9 cellular contexts compared by ENCODE assay signal in the genomic region with DNA sequence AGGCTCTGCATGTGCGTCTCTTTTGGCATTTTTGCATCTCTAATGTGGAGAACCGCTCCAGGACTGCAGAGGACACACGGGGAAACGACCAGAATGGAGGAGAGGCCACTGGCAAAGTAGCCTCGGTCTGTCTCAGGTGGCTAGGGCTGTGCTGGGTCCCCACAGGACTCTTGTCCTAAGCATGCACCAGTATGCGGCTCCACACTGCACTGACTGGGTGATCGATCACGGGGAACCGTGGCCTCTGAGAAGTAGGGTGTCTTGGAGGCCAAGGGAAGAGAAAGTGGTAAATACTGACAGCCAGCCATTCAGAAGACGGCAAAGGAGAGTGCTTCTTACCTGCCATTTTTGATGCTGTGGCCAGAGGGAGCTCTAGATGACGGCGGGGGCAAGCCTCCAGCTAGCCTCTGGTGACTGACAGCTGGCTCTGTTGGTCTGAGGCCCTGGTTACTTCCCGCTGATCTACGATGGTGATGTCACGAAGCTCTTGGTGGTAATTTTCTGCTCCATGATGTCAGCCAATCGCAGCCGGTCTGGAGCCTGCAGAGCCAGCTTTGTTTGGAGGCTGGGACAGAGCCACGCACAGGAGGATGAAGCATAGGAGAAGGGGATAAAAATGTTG. TPM values are rescaled to one million over a fixed set of nuclear protein-coding genes. Genes with fewer than 3 reads are reported as not detected.
DNase-seq lines count a peak whose midpoint lies in the region; ATAC-seq and TF ChIP-seq lines count a peak whose summit lies in the region.
"Had no signal": no experiment of that assay in that cellular context is flagged by ENCODE, and none has a peak within 500 bp of the region (broad histone marks: within the 10 kb centered on the region; RNA-seq: fewer than 3 reads in every experiment).

No MANE protein-coding gene starts in this region.

- H3K4me2 ChIP-seq in BLaER1 treated with 17β-estradiol and CSF1 and Interleukin-3, amounts not matched to agents 10 nM and 100 nM: peak overlapping the region in 6 of 11 experiments; percentile 21 to 86 (median 30); a peak in 9 of 22 replicates

- H3K4me3 Mint-ChIP-seq in stimulated activated memory B cell treated with anti-CD40 and anti-IgM and Interleukin-4, amounts not matched to agents 10 μg/mL and 1 μg/mL and 100 μg/mL, for 72 hours: no peak overlapping the region

- TF ChIP-seq CTCF in brain microvascular endothelial cell (IDR thresholded peaks at IDR 0.05; ENCODE audit: low read depth, low read length, missing control alignments): peak; percentile 47
- no peak for TF ChIP-seq CTCF in tibial nerve (IDR thresholded peaks at IDR 0.05)

- 65% methylated on average over 18 of the region's 18 CpGs for WGBS in tibial nerve, 2 donors

- DNase-seq in GM19240 (ENCODE audit: insufficient read length, low spot score) (peak; percentile 41), LHCN-M2 (ENCODE audit: low read depth) (peak; percentile 0), brain microvascular endothelial cell (peak; percentile 32), SW 1271 (lab: John Stamatoyannopoulos, UW) (no peak), tibial nerve (ENCODE audit: low spot score in 2 of 2) (no peak)
- DNase-seq in activated naive CD4-positive, alpha-beta T cell treated with anti-CD3 and anti-CD28 coated beads, Interleukin-2, amount 50 U/mL, for 72 hours (ENCODE audit: low spot score in 2 of 2): no peak
- DNase-seq: pancreas had no signal

- no peak overlapping the region for H3K27ac ChIP-seq in BLaER1 treated with 17β-estradiol and CSF1 and Interleukin-3, amounts not matched to agents 10 nM and 100 nM
- no peak overlapping the region for H3K27ac ChIP-seq in brain microvascular endothelial cell
- H3K27ac ChIP-seq in tibial nerve: no peak overlapping the region
- H3K27ac ChIP-seq: pancreas had no signal

- H3K9me3 Mint-ChIP-seq in stimulated activated memory B cell treated with anti-CD40 and anti-IgM and Interleukin-4, amounts not matched to agents 10 μg/mL and 1 μg/mL and 100 μg/mL, for 72 hours: peaks cover 3% of the 10 kb centered on the region
- H3K9me3 Mint-ChIP-seq in activated naive CD4-positive, alpha-beta T cell treated with anti-CD3 and anti-CD28 coated beads, Interleukin-2, amount 50 U/mL, for 72 hours: peaks cover 0 to 8% of the 10 kb centered on the region in 2 donors

- H3K9ac ChIP-seq in BLaER1 treated with 17β-estradiol and CSF1 and Interleukin-3, amounts not matched to agents 10 nM and 100 nM: no peak overlapping the region

- H3K27me3 Mint-ChIP-seq in stimulated activated memory B cell treated with anti-CD40 and anti-IgM and Interleukin-4, amounts not matched to agents 10 μg/mL and 1 μg/mL and 100 μg/mL, for 72 hours: peaks cover 19% of the 10 kb centered on the region

- no peak for TF ChIP-seq EP300 in tibial nerve (IDR thresholded peaks at IDR 0.05)

- in situ Hi-C loops in brain microvascular endothelial cell (cut with HindIII; ENCODE audit: low pct_ligation_motif_present, low sequenced_read_pairs): no loop called here

- H3K36me3 ChIP-seq in BLaER1 treated with 17β-estradiol and CSF1 and Interleukin-3, amounts not matched to agents 10 nM and 100 nM: no peaks in the 10 kb centered on the region
- no peaks in the 10 kb centered on the region for H3K36me3 ChIP-seq in brain microvascular endothelial cell (replicated peaks)
- no peaks in the 10 kb centered on the region for H3K36me3 ChIP-seq in tibial nerve
- H3K36me3 ChIP-seq: pancreas had no signal

- peaks cover 0 to 48% (median 22%) of the 10 kb centered on the region in 10 experiments; a peak in 16 of 20 replicates for H3K4me1 ChIP-seq in BLaER1 treated with 17β-estradiol and CSF1 and Interleukin-3, amounts not matched to agents 10 nM and 100 nM
- H3K4me1 ChIP-seq in tibial nerve: no peaks in the 10 kb centered on the region

- H4K20me1 ChIP-seq in BLaER1 treated with 17β-estradiol and CSF1 and Interleukin-3, amounts not matched to agents 10 nM and 100 nM: no peaks in the 10 kb centered on the region

- no peaks in the 10 kb centered on the region for H3K27me3 ChIP-seq in BLaER1 treated with 17β-estradiol and CSF1 and Interleukin-3, amounts not matched to agents 10 nM and 100 nM
- no peaks in the 10 kb centered on the region for H3K27me3 ChIP-seq in brain microvascular endothelial cell (replicated peaks)
- H3K27me3 ChIP-seq in tibial nerve: no peaks in the 10 kb centered on the region
- H3K27me3 ChIP-seq: pancreas had no signal

- no peaks in the 10 kb centered on the region for H3K36me3 Mint-ChIP-seq in stimulated activated memory B cell treated with anti-CD40 and anti-IgM and Interleukin-4, amounts not matched to agents 10 μg/mL and 1 μg/mL and 100 μg/mL, for 72 hours
- H3K36me3 Mint-ChIP-seq in activated naive CD4-positive, alpha-beta T cell treated with anti-CD3 and anti-CD28 coated beads, Interleukin-2, amount 50 U/mL, for 72 hours: no peaks in the 10 kb centered on the region

- ATAC-seq in stimulated activated memory B cell treated with anti-CD40 and anti-IgM and Interleukin-4, amounts not matched to agents 10 μg/mL and 1 μg/mL and 100 μg/mL, for 72 hours: peak; percentile 48
- ATAC-seq in activated naive CD4-positive, alpha-beta T cell treated with anti-CD3 and anti-CD28 coated beads, Interleukin-2, amount 50 U/mL, for 72 hours: no peak

- no peak overlapping the region for H3K27ac Mint-ChIP-seq in stimulated activated memory B cell treated with anti-CD40 and anti-IgM and Interleukin-4, amounts not matched to agents 10 μg/mL and 1 μg/mL and 100 μg/mL, for 72 hours
- no peak overlapping the region for H3K27ac Mint-ChIP-seq in activated naive CD4-positive, alpha-beta T cell treated with anti-CD3 and anti-CD28 coated beads, Interleukin-2, amount 50 U/mL, for 72 hours

- H3K4me1 Mint-ChIP-seq in stimulated activated memory B cell treated with anti-CD40 and anti-IgM and Interleukin-4, amounts not matched to agents 10 μg/mL and 1 μg/mL and 100 μg/mL, for 72 hours: peaks cover 10% of the 10 kb centered on the region

- no peak for TF ChIP-seq POLR2A in tibial nerve (IDR thresholded peaks at IDR 0.05)

- H3K9me3 ChIP-seq in BLaER1 treated with 17β-estradiol and CSF1 and Interleukin-3, amounts not matched to agents 10 nM and 100 nM (replicated peaks in 1 of 11): peaks cover 0 to 20% (median 13%) of the 10 kb centered on the region in 11 experiments; a peak in 17 of 22 replicates
- no peaks in the 10 kb centered on the region for H3K9me3 ChIP-seq in tibial nerve
- H3K9me3 ChIP-seq: pancreas had no signal

- H3K4me3 ChIP-seq in BLaER1 treated with 17β-estradiol and CSF1 and Interleukin-3, amounts not matched to agents 10 nM and 100 nM: no peak overlapping the region
- H3K4me3 ChIP-seq in brain microvascular endothelial cell (ENCODE audit: low read depth, low read length): no peak overlapping the region
- H3K4me3 ChIP-seq in tibial nerve: no peak overlapping the region
- H3K4me3 ChIP-seq: pancreas had no signal

RNA-seq across cellular contexts. Expression of a gene that starts 40.4 kb away (rescaled TPM):
- total RNA-seq in LHCN-M2 (2014; rRNA removed): 0.92 TPM in 1 of 2 replicates, not detected in the other
- 0.69 TPM for polyA plus RNA-seq in LHCN-M2 (2012)
- 10 to 100 TPM in 3 of 4 donors, 1 to 10 TPM in 1; 5.7 to 45.8 (median 26.8) TPM for total RNA-seq in tibial nerve
- total RNA-seq in activated naive CD4-positive, alpha-beta T cell treated with anti-CD3 and anti-CD28 coated beads, Interleukin-2, amount 50 U/mL, for 72 hours: 1 to 10 TPM; 3.8 to 5.3 TPM

Comparison
In these comparisons a context has a peak if more than half of its experiments do, and no peak if none do; other contexts are left out.
1. DNase-seq: peak in GM19240 (single experiment), LHCN-M2 (single experiment) and brain microvascular endothelial cell (single experiment); none in SW 1271 (0 of 2), tibial nerve (0 of 2) and activated naive CD4-positive, alpha-beta T cell treated with anti-CD3 and anti-CD28 coated beads, Interleukin-2, amount 50 U/mL, for 72 hours (0 of 2).